9 cellular contexts compared by ENCODE assay signal in genomic region chr15:100438570-100438969, GRCh38.
A peak's percentile ranks its signal among the peaks of the same experiment; 100 is the strongest.
DNase-seq lines count a peak whose midpoint lies in the region; ATAC-seq and TF ChIP-seq lines count a peak whose summit lies in the region.
"Had no signal": no experiment of that assay in that cellular context is flagged by ENCODE, and none has a peak within 500 bp of the region (broad histone marks: within the 10 kb centered on the region; RNA-seq: fewer than 3 reads in every experiment).

No MANE protein-coding gene starts in this region.

- no peak overlapping the region for H4K8ac ChIP-seq in neuronal stem cell (ENCODE audit: low read depth, low read length)

- H3K4ac ChIP-seq in neuronal stem cell (ENCODE audit: low read length), result no peak overlapping the region

- H2BK12ac ChIP-seq in neuronal stem cell (ENCODE audit: low read length), result no peak overlapping the region

- H3K9ac ChIP-seq in neuronal stem cell (ENCODE audit: low read depth, low read length, poor library complexity), result no peak overlapping the region

- no peak overlapping the region for H2AK5ac ChIP-seq in neuronal stem cell (ENCODE audit: low read depth, low read length)

- ATAC-seq in GM21381 (IDR thresholded peaks at IDR 0.05; ENCODE audit: unreplicated experiment) (peak; percentile 49), mucosa of descending colon (no peak)

- H2BK5ac ChIP-seq in neuronal stem cell (ENCODE audit: low read length), result no peak overlapping the region

- no peak overlapping the region for H3K4me2 ChIP-seq in neuronal stem cell (ENCODE audit: insufficient read depth, low read length, poor library complexity, severe bottlenecking)

- H4K91ac ChIP-seq in neuronal stem cell (ENCODE audit: low read depth, low read length, poor library complexity), result no peak overlapping the region

- no CpG with 5 or more reads among the region's 2 CpGs for WGBS in neuronal stem cell (ENCODE audit: extremely low coverage in 2 of 2, insufficient read length in 2 of 2, insufficient replicate concordance in 1 of 2), 2 donors

- TF ChIP-seq CTCF in A673 (conservative IDR thresholded peaks at IDR 0.05; ENCODE audit: low read depth, low read length), result no peak
- no peak for TF ChIP-seq CTCF in mucosa of descending colon (IDR thresholded peaks at IDR 0.05)
- TF ChIP-seq CTCF in GM13977 (IDR thresholded peaks at IDR 0.05; ENCODE audit: extremely low read depth, insufficient read depth, missing control alignments), result no peak

- no peak overlapping the region for H3K18ac ChIP-seq in neuronal stem cell (ENCODE audit: low read length)

- no peak overlapping the region for H3K23ac ChIP-seq in neuronal stem cell (ENCODE audit: low read depth, low read length, poor library complexity)

- H2BK120ac ChIP-seq in neuronal stem cell (ENCODE audit: low read depth, low read length), result no peak overlapping the region

- no peak overlapping the region for H2BK15ac ChIP-seq in neuronal stem cell (ENCODE audit: low read length)

- in situ Hi-C loops in GM13977 (cut with MboI; ENCODE audit: low pct_unique_long_range_greater_than_20kb, low sequenced_read_pairs, unreplicated experiment), result no loop called here

- no TSS peak for BruUV-seq in A673 (replicated peaks; lab: Mats Ljungman, UMichigan)

- H2AFZ ChIP-seq in neuronal stem cell (ENCODE audit: low read length), result no peak overlapping the region

- POLR2A ChIA-PET in A673 (lab: Charles Lee; ENCODE audit: low non-redundant PET), result no interaction called here

- DNase-seq in A673 (ENCODE audit: low spot score) (peak; percentile 46), NCI-H2029 treated with DMSO at 0.1 percent for 48 hours (lab: John Stamatoyannopoulos, UW) (peak; percentile 30), amygdala (lab: John Stamatoyannopoulos, UW) (peak in 44 of 56 donors; percentile 3 to 93 (median 28)), mucosa of descending colon (peak; percentile 49 to 69 (median 50)), ecto neural progenitor cell (ENCODE audit: low spot score) (no peak), GM13977 (ENCODE audit: low spot score) (no peak), neuronal stem cell (ENCODE audit: low spot score) (no peak)

- CTCF ChIA-PET in A673 (lab: Charles Lee), result no interaction called here

- H3K9me3 ChIP-seq in A673 (ENCODE audit: low read depth, low read length, poor library complexity, severe bottlenecking) (no peaks in the 10 kb centered on the region), mucosa of descending colon (no peaks in the 10 kb centered on the region), neuronal stem cell (replicated peaks in 1 of 2; ENCODE audit: control insufficient read depth in 2 of 2, insufficient read depth in 1 of 2, low read depth in 1 of 2, low read length in 2 of 2) (peaks cover 0 to 3% of the 10 kb centered on the region in 2 donors)
- H3K9me3 ChIP-seq: SJSA1 had no signal

- H3K4me1 ChIP-seq in A673 (ENCODE audit: insufficient read depth, low read length, poor library complexity, severe bottlenecking) (no peaks in the 10 kb centered on the region), mucosa of descending colon (ENCODE audit: low read depth) (no peaks in the 10 kb centered on the region), neuronal stem cell (ENCODE audit: control insufficient read depth in 2 of 2, insufficient read depth in 1 of 2, low read depth in 1 of 2, low read length in 2 of 2) (no peaks in the 10 kb centered on the region)
- H3K4me1 ChIP-seq: SJSA1 had no signal

- H3K4me3 ChIP-seq in A673 (ENCODE audit: low read depth, low read length, poor library complexity, severe bottlenecking) (no peak overlapping the region), mucosa of descending colon (no peak overlapping the region), neuronal stem cell (ENCODE audit: low read length in 2 of 2) (no peak overlapping the region)
- H3K4me3 ChIP-seq: SJSA1 had no signal

- no peaks in the 10 kb centered on the region for H3K79me1 ChIP-seq in neuronal stem cell (ENCODE audit: low read depth, low read length)

- no peak overlapping the region for H3K14ac ChIP-seq in neuronal stem cell (ENCODE audit: low read length)

- H3K27me3 ChIP-seq in A673 (replicated peaks; ENCODE audit: insufficient read depth, low read depth, low read length, poor library complexity) (no peaks in the 10 kb centered on the region), neuronal stem cell (ENCODE audit: control insufficient read depth in 3 of 3, insufficient read depth in 3 of 3, low read depth in 1 of 3, low read length in 3 of 3) (peaks cover 0 to 2% (median 0%) of the 10 kb centered on the region in 3 experiments)
- H3K27me3 ChIP-seq: SJSA1 had no signal

- H3K27ac ChIP-seq in A673 (ENCODE audit: low read depth, low read length, poor library complexity, severe bottlenecking) (no peak overlapping the region), neuronal stem cell (replicated peaks; ENCODE audit: low read length) (no peak overlapping the region)
- H3K27ac ChIP-seq: SJSA1 had no signal

- H3K36me3 ChIP-seq in A673 (ENCODE audit: insufficient read depth, low read length, poor library complexity, severe bottlenecking) (no peaks in the 10 kb centered on the region), mucosa of descending colon (ENCODE audit: low read depth) (no peaks in the 10 kb centered on the region), neuronal stem cell (replicated peaks in 1 of 2; ENCODE audit: control insufficient read depth in 2 of 2, insufficient read depth in 2 of 2, low read length in 2 of 2) (no peaks in the 10 kb centered on the region)
- H3K36me3 ChIP-seq: SJSA1 had no signal

- intact Hi-C loops in A673 (cut with micrococcal nuclease; ENCODE audit: unreplicated experiment), result no loop called here
- intact Hi-C loops in mucosa of descending colon (cut with DNase I, micrococcal nuclease), result no loop called here

Comparison
In these comparisons a context has a peak if more than half of its experiments do, and no peak if none do; other contexts are left out.
1. DNase-seq: peak in A673 (single experiment), NCI-H2029 treated with DMSO at 0.1 percent for 48 hours (single experiment), amygdala (44 of 56) and mucosa of descending colon (3 of 3); none in ecto neural progenitor cell (single experiment), GM13977 (single experiment) and neuronal stem cell (single experiment).